ENCODE assay signal across 14 cellular contexts in genomic region chr3:3082547-3082924, GRCh38. TPM values are rescaled to one million over a fixed set of nuclear protein-coding genes. Genes with fewer than 3 reads are reported as not detected.
DNase-seq lines count a peak whose midpoint lies in the region; ATAC-seq lines count a peak whose summit lies in the region.
"Had no signal": no experiment of that assay in that cellular context is flagged by ENCODE, and none has a peak within 500 bp of the region (broad histone marks: within the 10 kb centered on the region; RNA-seq: fewer than 3 reads in every experiment).

No MANE protein-coding gene starts in this region.

- DNase-seq in stimulated activated naive CD8-positive, alpha-beta T cell treated with anti-CD3 and anti-CD28 coated beads, Interleukin-15, Interleukin-2, amounts not matched to agents 100 U/mL and 50 U/mL, for 24 hours, result no peak
- DNase-seq in HuH-7.5 (ENCODE audit: low spot score) (no peak), dermis blood vessel endothelial cell (no peak)
- no peak for DNase-seq in stimulated activated CD4-positive, alpha-beta T cell treated with anti-CD3 and anti-CD28 coated beads, Interleukin-15, amount 100 ng/mL, for 24 hours
- DNase-seq: activated CD4-positive, CD25-positive, alpha-beta regulatory T cell treated with anti-CD3 and anti-CD28 coated beads, Interleukin-2, amount 50 U/mL, for 72 hours; effector memory CD8-positive, alpha-beta T cell; gastrocnemius medialis; H9; NK-92 treated with Interleukin-12 subunit alpha and Interleukin-12 subunit beta, amount 100 ng/mL, for 24 hours had no signal

- ATAC-seq in GM19372 (IDR thresholded peaks at IDR 0.05; ENCODE audit: low read depth, unreplicated experiment), result peak; percentile 16
- ATAC-seq in HG02610 (IDR thresholded peaks at IDR 0.05; ENCODE audit: unreplicated experiment), result peak; percentile 29
- peak; percentile 21 for ATAC-seq in HG03196 (IDR thresholded peaks at IDR 0.05; ENCODE audit: unreplicated experiment)
- ATAC-seq in stimulated activated naive CD8-positive, alpha-beta T cell treated with anti-CD3 and anti-CD28 coated beads, Interleukin-15, Interleukin-2, amounts not matched to agents 100 U/mL and 50 U/mL, for 24 hours, result no peak
- ATAC-seq: effector memory CD8-positive, alpha-beta T cell; gastrocnemius medialis; natural killer cell treated with Interleukin-12 subunit alpha and Interleukin-12 subunit beta and Interleukin-15 and Interleukin-18, amount 100 ng/mL, for 72 hours; sciatic nerve had no signal

RNA-seq across cellular contexts. Expression of gene IL5RA, which starts 27.6 kb away (rescaled TPM):
- not detected in 2 replicates for total RNA-seq in dermis blood vessel endothelial cell
- total RNA-seq: gastrocnemius medialis, H9 had no signal

RNA-seq across cellular contexts. Expression of gene TRNT1, which starts 44.2 kb away (rescaled TPM):
- 27.6 and 29.1 TPM in 2 replicates for total RNA-seq in dermis blood vessel endothelial cell
